Comparison of ENCODE assay signal across 9 cellular contexts in the genomic region with DNA sequence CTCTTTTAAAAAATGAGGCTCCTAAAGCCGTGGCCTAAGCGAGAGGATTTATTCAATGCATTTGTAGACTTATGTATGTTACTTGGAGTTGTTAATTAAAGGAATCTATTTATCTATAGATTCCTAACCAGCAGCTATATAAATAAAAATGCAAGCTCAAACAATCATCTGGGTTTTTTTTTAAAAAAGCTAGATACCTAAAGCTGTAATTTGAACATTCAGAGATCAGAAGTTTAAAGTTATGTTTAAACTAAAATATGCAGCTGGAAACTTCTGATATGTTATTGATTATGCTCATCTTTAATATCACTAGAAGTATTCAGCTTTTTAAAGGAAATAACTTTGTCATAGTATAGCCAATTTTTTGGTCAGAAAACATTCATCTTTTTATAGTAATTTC. TPM values are rescaled to one million over a fixed set of nuclear protein-coding genes. Genes with fewer than 3 reads are reported as not detected.
DNase-seq lines count a peak whose midpoint lies in the region; ATAC-seq and TF ChIP-seq lines count a peak whose summit lies in the region.
"Had no signal": no experiment of that assay in that cellular context is flagged by ENCODE, and none has a peak within 500 bp of the region (broad histone marks: within the 10 kb centered on the region; RNA-seq: fewer than 3 reads in every experiment).

No MANE protein-coding gene starts in this region.

- H3K9me3 ChIP-seq in left ventricle myocardium inferior (replicated peaks), result no peaks in the 10 kb centered on the region
- H3K9me3 ChIP-seq in aorta (ENCODE audit: control insufficient read depth, low read length), result no peaks in the 10 kb centered on the region

- TF ChIP-seq CTCF in left ventricle myocardium inferior (IDR thresholded peaks at IDR 0.05; ENCODE audit: borderline replicate concordance) (no peak), endothelial cell (IDR thresholded peaks at IDR 0.05; ENCODE audit: unreplicated experiment) (no peak), natural killer cell (IDR thresholded peaks at IDR 0.05) (no peak)

- no peak for ATAC-seq in natural killer cell
- ATAC-seq in aorta (ENCODE audit: low FRiP score), result no peak

- H3K4me1 Mint-ChIP-seq in endothelial cell (ENCODE audit: unreplicated experiment) (peaks cover 37% of the 10 kb centered on the region), natural killer cell (peaks cover 38 to 40% of the 10 kb centered on the region in 2 donors)

- WGBS in aorta, 2 donors, result 0% methylated on average over 2 of the region's 2 CpGs

- H3K27me3 Mint-ChIP-seq in endothelial cell (ENCODE audit: unreplicated experiment), result peaks cover 29% of the 10 kb centered on the region
- H3K27me3 Mint-ChIP-seq in natural killer cell (ENCODE audit: low read depth in 2 of 2), result peaks cover 61 to 67% of the 10 kb centered on the region in 2 donors

- H3K4me3 Mint-ChIP-seq in endothelial cell (ENCODE audit: unreplicated experiment) (peak overlapping the region; percentile 96), natural killer cell (peak overlapping the region; percentile 84)

- peak overlapping the region; percentile 96 for H3K27ac ChIP-seq in left ventricle myocardium inferior (replicated peaks)
- no peak overlapping the region for H3K27ac ChIP-seq in aorta (ENCODE audit: low read depth in 1 of 2, low read length in 2 of 2)

- H3K9me3 Mint-ChIP-seq in endothelial cell (ENCODE audit: unreplicated experiment) (no peaks in the 10 kb centered on the region), natural killer cell (no peaks in the 10 kb centered on the region)

- H3K36me3 ChIP-seq in left ventricle myocardium inferior (no peaks in the 10 kb centered on the region), aorta (ENCODE audit: control insufficient read depth in 1 of 2, insufficient read depth in 2 of 2, low read length in 1 of 2) (no peaks in the 10 kb centered on the region)

- DNase-seq in left ventricle myocardium inferior (no peak), cardiac septum (ENCODE audit: low spot score) (no peak), endothelial cell (ENCODE audit: low spot score) (no peak), natural killer cell (no peak), aorta (no peak), T-helper 9 cell (no peak), UCSD-AML1 (lab: John Stamatoyannopoulos, UW; ENCODE audit: unreplicated experiment) (no peak), foreskin melanocyte (no peak)
- DNase-seq: activated CD4-positive, CD25-positive, alpha-beta regulatory T cell treated with anti-CD3 and anti-CD28 coated beads, Interleukin-2, amount 50 U/mL, for 72 hours had no signal

- no peaks in the 10 kb centered on the region for H3K36me3 Mint-ChIP-seq in endothelial cell (ENCODE audit: low read depth, unreplicated experiment)
- H3K36me3 Mint-ChIP-seq in natural killer cell, result no peaks in the 10 kb centered on the region

- H3K27ac Mint-ChIP-seq in endothelial cell (ENCODE audit: unreplicated experiment) (peak overlapping the region; percentile 88), natural killer cell (peak overlapping the region in 1 of 2 donors; percentile 70)

- peaks cover 35% of the 10 kb centered on the region for H3K4me1 ChIP-seq in left ventricle myocardium inferior
- H3K4me1 ChIP-seq in aorta (ENCODE audit: control insufficient read depth in 1 of 2, insufficient read depth in 2 of 2, low read length in 2 of 2), result no peaks in the 10 kb centered on the region

- intact Hi-C loops in left ventricle myocardium inferior (cut with micrococcal nuclease), result no loop called here
- intact Hi-C loops in cardiac septum (cut with DNase I), result loop anchor here (2.0 to 5.0 kb wide), 4 partner anchors 61 to 1213 kb away; no protein-coding TSS in a partner anchor
- intact Hi-C loops in natural killer cell (cut with micrococcal nuclease), result loop anchor here (10.0 kb wide), 1 partner anchor 139 kb away; no protein-coding TSS in a partner anchor
- intact Hi-C loops in aorta (cut with DNase I), result loop anchor here (10.0 kb wide), 2 partner anchors 409 to 1599 kb away; no protein-coding TSS in a partner anchor

- H3K4me3 ChIP-seq in left ventricle myocardium inferior, result peak overlapping the region; percentile 81
- peak overlapping the region; percentile 91 to 95 for H3K4me3 ChIP-seq in aorta (ENCODE audit: low read length in 2 of 2)

- H3K27me3 ChIP-seq in left ventricle myocardium inferior (ENCODE audit: low read depth), result peaks cover 28% of the 10 kb centered on the region
- H3K27me3 ChIP-seq in aorta (ENCODE audit: control insufficient read depth in 1 of 2, insufficient read depth in 2 of 2, low read length in 1 of 2), result no peaks in the 10 kb centered on the region

RNA-seq across cellular contexts. Expression of a gene that starts 1.0 kb away (rescaled TPM):
- total RNA-seq in left ventricle myocardium inferior, result 38.0 TPM
- total RNA-seq in cardiac septum, result 24.7 TPM
- 13.3 TPM for total RNA-seq in endothelial cell (ENCODE audit: unreplicated experiment)
- 1 to 10 TPM; 2.0 to 5.4 (median 3.6) TPM for total RNA-seq in natural killer cell
- total RNA-seq in aorta, result 10 to 100 TPM; 35.4 to 76.6 TPM
- polyA plus RNA-seq in aorta, result 10 to 100 TPM in 1 of 2 donors, 1 to 10 TPM in 1; 7.6 to 31.5 TPM
